In genomic region chr22:50471962-50472361, GRCh38 we compare ENCODE assay signal across 19 cellular contexts. TPM values are rescaled to one million over a fixed set of nuclear protein-coding genes. Genes with fewer than 3 reads are reported as not detected.
DNase-seq lines count a peak whose midpoint lies in the region; ATAC-seq lines count a peak whose summit lies in the region.
"Had no signal": no experiment of that assay in that cellular context is flagged by ENCODE, and none has a peak within 500 bp of the region (broad histone marks: within the 10 kb centered on the region; RNA-seq: fewer than 3 reads in every experiment).

No MANE protein-coding gene starts in this region.

- H3K4me3 Mint-ChIP-seq in activated CD4-positive, alpha-beta T cell treated with anti-CD3 and anti-CD28 coated beads, Interleukin-2, amount 10 ng/mL, durations not matched to agents 24 days and 14 days, result peak overlapping the region; percentile 95
- H3K4me3 Mint-ChIP-seq in T-helper 17 cell, result peak overlapping the region; percentile 99
- H3K4me3 Mint-ChIP-seq in effector memory CD8-positive, alpha-beta T cell, result peak overlapping the region; percentile 94 to 96
- peak overlapping the region; percentile 91 to 98 for H3K4me3 Mint-ChIP-seq in stimulated activated naive CD8-positive, alpha-beta T cell treated with anti-CD3 and anti-CD28 coated beads, Interleukin-15, amount 100 ng/mL, for 72 hours

- H3K27me3 Mint-ChIP-seq in activated CD4-positive, alpha-beta T cell treated with anti-CD3 and anti-CD28 coated beads, Interleukin-2, amount 10 ng/mL, durations not matched to agents 24 days and 14 days, result no peaks in the 10 kb centered on the region
- no peaks in the 10 kb centered on the region for H3K27me3 Mint-ChIP-seq in T-helper 17 cell
- H3K27me3 Mint-ChIP-seq in effector memory CD8-positive, alpha-beta T cell, result no peaks in the 10 kb centered on the region
- H3K27me3 Mint-ChIP-seq in stimulated activated naive CD8-positive, alpha-beta T cell treated with anti-CD3 and anti-CD28 coated beads, Interleukin-15, amount 100 ng/mL, for 72 hours, result no peaks in the 10 kb centered on the region

- intact Hi-C loops in activated CD4-positive, alpha-beta T cell treated with anti-CD3 and anti-CD28 coated beads, Interleukin-2, amount 10 ng/mL, durations not matched to agents 24 days and 14 days (cut with micrococcal nuclease), result loop anchor here (5.0 kb wide), 1 partner anchor 55 kb away; the partner anchor contains the start of gene SCO2

- peak overlapping the region; percentile 37 for H3K27ac Mint-ChIP-seq in activated CD4-positive, alpha-beta T cell treated with anti-CD3 and anti-CD28 coated beads, Interleukin-2, amount 10 ng/mL, durations not matched to agents 24 days and 14 days
- H3K27ac Mint-ChIP-seq in T-helper 17 cell, result peak overlapping the region; percentile 97
- peak overlapping the region; percentile 88 to 95 for H3K27ac Mint-ChIP-seq in effector memory CD8-positive, alpha-beta T cell
- H3K27ac Mint-ChIP-seq in stimulated activated naive CD8-positive, alpha-beta T cell treated with anti-CD3 and anti-CD28 coated beads, Interleukin-15, amount 100 ng/mL, for 72 hours, result peak overlapping the region in 1 of 2 donors; percentile 35

- H3K36me3 Mint-ChIP-seq in activated CD4-positive, alpha-beta T cell treated with anti-CD3 and anti-CD28 coated beads, Interleukin-2, amount 10 ng/mL, durations not matched to agents 24 days and 14 days (ENCODE audit: low read depth), result peaks cover 9% of the 10 kb centered on the region
- H3K36me3 Mint-ChIP-seq in T-helper 17 cell (ENCODE audit: low read depth), result peaks cover 3% of the 10 kb centered on the region
- peaks cover 29% of the 10 kb centered on the region for H3K36me3 Mint-ChIP-seq in effector memory CD8-positive, alpha-beta T cell (ENCODE audit: insufficient read depth)

- H3K4me1 Mint-ChIP-seq in activated CD4-positive, alpha-beta T cell treated with anti-CD3 and anti-CD28 coated beads, Interleukin-2, amount 10 ng/mL, durations not matched to agents 24 days and 14 days, result peaks cover 52% of the 10 kb centered on the region
- peaks cover 47% of the 10 kb centered on the region for H3K4me1 Mint-ChIP-seq in T-helper 17 cell
- H3K4me1 Mint-ChIP-seq in effector memory CD8-positive, alpha-beta T cell (ENCODE audit: low read depth in 2 of 2), result peaks cover 39 to 58% of the 10 kb centered on the region in 2 donors
- peaks cover 85% of the 10 kb centered on the region for H3K4me1 Mint-ChIP-seq in stimulated activated naive CD8-positive, alpha-beta T cell treated with anti-CD3 and anti-CD28 coated beads, Interleukin-15, amount 100 ng/mL, for 72 hours

- no peaks in the 10 kb centered on the region for H3K9me3 ChIP-seq in T-helper 17 cell (ENCODE audit: control insufficient read depth, low read length, poor library complexity, severe bottlenecking)
- H3K9me3 ChIP-seq: A549, adrenal gland, testis had no signal

- ATAC-seq in T-helper 17 cell (no peak), HG02623 (IDR thresholded peaks at IDR 0.05; ENCODE audit: unreplicated experiment) (no peak), HG03354 (IDR thresholded peaks at IDR 0.05; ENCODE audit: poor library complexity, severe bottlenecking, unreplicated experiment) (no peak)
- no peak for ATAC-seq in effector memory CD8-positive, alpha-beta T cell (replicated peaks)
- no peak for ATAC-seq in stimulated activated naive CD8-positive, alpha-beta T cell treated with anti-CD3 and anti-CD28 coated beads, Interleukin-15, amount 100 ng/mL, for 72 hours
- ATAC-seq: A549; activated CD4-positive, CD25-positive, alpha-beta regulatory T cell treated with anti-CD3 and anti-CD28 coated beads, Interleukin-2, amount 50 U/mL, for 24 hours had no signal

- no peak for DNase-seq in activated CD4-positive, alpha-beta T cell treated with anti-CD3 and anti-CD28 coated beads, Interleukin-2, amount 10 ng/mL, durations not matched to agents 24 days and 14 days
- no peak for DNase-seq in activated CD4-positive, alpha-beta T cell treated with anti-CD3 and anti-CD28 coated beads, Interleukin-2, amount 50 U/mL, for 48 hours
- DNase-seq in T-helper 17 cell (no peak), SW 1271 (lab: John Stamatoyannopoulos, UW) (no peak)
- DNase-seq in effector memory CD8-positive, alpha-beta T cell, result no peak
- no peak for DNase-seq in stimulated activated naive CD8-positive, alpha-beta T cell treated with anti-CD3 and anti-CD28 coated beads, Interleukin-15, amount 100 ng/mL, for 72 hours
- DNase-seq: adrenal gland; DMS 273 treated with DMSO at 0.1 percent for 48 hours; effector CD4-positive, alpha-beta T cell; foreskin melanocyte; NCI-H1930; testis had no signal

- no peaks in the 10 kb centered on the region for H3K9me3 Mint-ChIP-seq in activated CD4-positive, alpha-beta T cell treated with anti-CD3 and anti-CD28 coated beads, Interleukin-2, amount 10 ng/mL, durations not matched to agents 24 days and 14 days
- no peaks in the 10 kb centered on the region for H3K9me3 Mint-ChIP-seq in effector memory CD8-positive, alpha-beta T cell
- no peaks in the 10 kb centered on the region for H3K9me3 Mint-ChIP-seq in stimulated activated naive CD8-positive, alpha-beta T cell treated with anti-CD3 and anti-CD28 coated beads, Interleukin-15, amount 100 ng/mL, for 72 hours

RNA-seq across cellular contexts. Expression of gene SBF1, which starts 2.9 kb away (rescaled TPM):
- 108 and 115 TPM in 2 replicates for total RNA-seq in activated CD4-positive, alpha-beta T cell treated with anti-CD3 and anti-CD28 coated beads, Interleukin-2, amount 10 ng/mL, durations not matched to agents 24 days and 14 days
- 100 to 1,000 TPM; 202 to 217 TPM for total RNA-seq in T-helper 17 cell

RNA-seq across cellular contexts. Expression of gene ADM2, which starts 9.4 kb away (rescaled TPM):
- 3.0 and 3.2 TPM in 2 replicates for total RNA-seq in activated CD4-positive, alpha-beta T cell treated with anti-CD3 and anti-CD28 coated beads, Interleukin-2, amount 10 ng/mL, durations not matched to agents 24 days and 14 days
- 1 to 10 TPM; 1.7 to 2.4 TPM for total RNA-seq in T-helper 17 cell
- total RNA-seq: LHCN-M2 had no signal

RNA-seq across cellular contexts. Expression of gene MIOX, which starts 14.7 kb away (rescaled TPM):
- total RNA-seq in activated CD4-positive, alpha-beta T cell treated with anti-CD3 and anti-CD28 coated beads, Interleukin-2, amount 10 ng/mL, durations not matched to agents 24 days and 14 days, result 0.21 and 0.40 TPM in 2 replicates
- total RNA-seq in T-helper 17 cell, result not detected
- total RNA-seq: adrenal gland, LHCN-M2, myocyte, SK-MEL-5 had no signal

RNA-seq across cellular contexts. Expression of gene LMF2, which starts 35.5 kb away (rescaled TPM):
- 78.4 and 79.2 TPM in 2 replicates for total RNA-seq in activated CD4-positive, alpha-beta T cell treated with anti-CD3 and anti-CD28 coated beads, Interleukin-2, amount 10 ng/mL, durations not matched to agents 24 days and 14 days
- 100 to 1,000 TPM; 110 to 130 TPM for total RNA-seq in T-helper 17 cell

RNA-seq across cellular contexts. Expression of gene NCAPH2, which starts 36.1 kb away (rescaled TPM):
- total RNA-seq in activated CD4-positive, alpha-beta T cell treated with anti-CD3 and anti-CD28 coated beads, Interleukin-2, amount 10 ng/mL, durations not matched to agents 24 days and 14 days, result 131 and 133 TPM in 2 replicates
- 100 to 1,000 TPM in 1 of 2 donors, 10 to 100 TPM in 1; 97.0 to 103 TPM for total RNA-seq in T-helper 17 cell
